In genomic region chr3:132659370-132660055, GRCh38 we compare ENCODE assay signal across 7 cellular contexts. TPM values are rescaled to one million over a fixed set of nuclear protein-coding genes. Genes with fewer than 3 reads are reported as not detected.
DNase-seq lines count a peak whose midpoint lies in the region; ATAC-seq and TF ChIP-seq lines count a peak whose summit lies in the region.

A gene with protein sequence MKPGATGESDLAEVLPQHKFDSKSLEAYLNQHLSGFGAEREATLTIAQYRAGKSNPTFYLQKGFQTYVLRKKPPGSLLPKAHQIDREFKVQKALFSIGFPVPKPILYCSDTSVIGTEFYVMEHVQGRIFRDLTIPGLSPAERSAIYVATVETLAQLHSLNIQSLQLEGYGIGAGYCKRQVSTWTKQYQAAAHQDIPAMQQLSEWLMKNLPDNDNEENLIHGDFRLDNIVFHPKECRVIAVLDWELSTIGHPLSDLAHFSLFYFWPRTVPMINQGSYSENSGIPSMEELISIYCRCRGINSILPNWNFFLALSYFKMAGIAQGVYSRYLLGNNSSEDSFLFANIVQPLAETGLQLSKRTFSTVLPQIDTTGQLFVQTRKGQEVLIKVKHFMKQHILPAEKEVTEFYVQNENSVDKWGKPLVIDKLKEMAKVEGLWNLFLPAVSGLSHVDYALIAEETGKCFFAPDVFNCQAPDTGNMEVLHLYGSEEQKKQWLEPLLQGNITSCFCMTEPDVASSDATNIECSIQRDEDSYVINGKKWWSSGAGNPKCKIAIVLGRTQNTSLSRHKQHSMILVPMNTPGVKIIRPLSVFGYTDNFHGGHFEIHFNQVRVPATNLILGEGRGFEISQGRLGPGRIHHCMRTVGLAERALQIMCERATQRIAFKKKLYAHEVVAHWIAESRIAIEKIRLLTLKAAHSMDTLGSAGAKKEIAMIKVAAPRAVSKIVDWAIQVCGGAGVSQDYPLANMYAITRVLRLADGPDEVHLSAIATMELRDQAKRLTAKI (minus strand): TSS chr3:132659809. CDS start chr3:132659751, 58 bp downstream.

- no peaks in the 10 kb centered on the region for H3K9me3 ChIP-seq in SJCRH30 (replicated peaks)

- peak; percentile 26 for TF ChIP-seq POLR2A in GM10847 (IDR thresholded peaks at IDR 0.05; ENCODE audit: extremely low read depth, insufficient read length)

- intact Hi-C loops in left cardiac atrium (cut with DNase I): no loop called here

- peak within 1 kb of the TSS; percentile 92 for H3K4me3 ChIP-seq in H7 (ENCODE audit: insufficient read depth, low read depth, low read length)
- H3K4me3 ChIP-seq in SJCRH30: peak within 1 kb of the TSS; percentile 99

- H3K27me3 ChIP-seq in H7 (ENCODE audit: control insufficient read depth, insufficient read depth, low read length) (no peaks in the 10 kb centered on the region), SJCRH30 (no peaks in the 10 kb centered on the region)

- peaks cover 3% of the 10 kb centered on the region; the same call in 1 of the 2 replicates for H3K4me1 ChIP-seq in SJCRH30

- ATAC-seq in left cardiac atrium: peak; percentile 84 to 91

- peak; percentile 70 for DNase-seq in H7
- peak; percentile 69 for DNase-seq in LHCN-M2 (ENCODE audit: low read depth)
- peak; percentile 80 to 85 for DNase-seq in SJCRH30
- peak in 56 of 58 donors; percentile 26 to 89 (median 66) for DNase-seq in anterior cingulate cortex (lab: John Stamatoyannopoulos, UW)
- DNase-seq in left cardiac atrium: peak; percentile 77
- peak; percentile 48 for DNase-seq in pons (ENCODE audit: low spot score)

- peak within 1 kb of the TSS; percentile 80 for H3K27ac ChIP-seq in SJCRH30

- no peaks in the 10 kb centered on the region for H3K36me3 ChIP-seq in H7 (replicated peaks; ENCODE audit: control insufficient read depth, insufficient read depth, low read length)
- H3K36me3 ChIP-seq in SJCRH30: peaks cover 3% of the 10 kb centered on the region; the same call in 1 of the 2 replicates

RNA-seq across cellular contexts. Expression of the gene that starts here (rescaled TPM):
- total RNA-seq in H7 (2014; rRNA removed; shearing (Covaris generic)): 7.2 and 11.8 TPM in 2 replicates
- total RNA-seq in LHCN-M2 (2014; rRNA removed) (13.1 and 24.5 TPM in 2 replicates), left cardiac atrium (10 to 100 TPM; 14.1 to 18.6 TPM)
- 6.9 TPM for polyA plus RNA-seq in LHCN-M2 (2012)
- 18.5 and 21.7 TPM in 2 replicates for total RNA-seq in SJCRH30 (2014; rRNA removed; shearing (Covaris generic))

Comparison
In these comparisons a context has a peak if more than half of its experiments do, and no peak if none do; other contexts are left out.
1. Peak in every context shown above with its lines: DNase-seq, ATAC-seq, H3K4me3 ChIP-seq and H3K27ac ChIP-seq.